2 cellular contexts compared by ENCODE assay signal in genomic region chr1:205743977-205744376, GRCh38.
TF ChIP-seq lines count a peak whose summit lies in the region.

No MANE protein-coding gene starts in this region.

TF ChIP-seq in PFSK-1, 5 proteins besides CTCF, POLR2A, EP300 and RAD21:
- no peak for TF ChIP-seq SIN3A (IDR thresholded peaks at IDR 0.05; ENCODE audit: borderline replicate concordance, insufficient read depth, low read length)
- 0 out of 2 replicates have a peak, but pooled peaks have one; percentile 33 for TF ChIP-seq POLR2AphosphoS5 (IDR thresholded peaks at IDR 0.05; ENCODE audit: low read depth, low read length)

TF ChIP-seq in H1, 55 proteins besides CTCF, POLR2A, EP300 and RAD21:
- TF ChIP-seq SIN3A (conservative IDR thresholded peaks at IDR 0.05 in 1 of 2, IDR thresholded peaks at IDR 0.05 in 1 of 2; ENCODE audit: low read depth in 1 of 2, low read length in 2 of 2): no peak
